ENCODE assay signal across 17 cellular contexts in the genomic region with DNA sequence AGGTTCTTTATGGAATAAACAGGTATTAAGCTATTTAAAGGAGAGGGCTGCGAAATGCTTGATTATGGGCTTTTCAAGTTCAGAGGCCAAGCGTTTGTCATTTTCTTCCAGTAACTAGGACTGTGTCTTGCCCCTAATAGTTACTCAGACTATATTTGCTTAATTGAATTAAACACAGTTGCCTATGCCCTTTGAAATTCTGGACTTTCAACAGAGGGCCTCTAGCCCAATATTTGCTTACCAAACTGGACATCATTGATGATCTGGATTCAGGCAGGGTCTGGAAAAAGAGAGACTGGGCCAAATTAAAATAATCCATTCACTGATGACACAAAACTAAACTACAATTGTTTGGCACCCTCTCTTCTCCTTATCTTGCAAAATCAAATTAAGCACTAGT.
DNase-seq lines count a peak whose midpoint lies in the region; TF ChIP-seq lines count a peak whose summit lies in the region.
"Had no signal": no experiment of that assay in that cellular context is flagged by ENCODE, and none has a peak within 500 bp of the region (broad histone marks: within the 10 kb centered on the region; RNA-seq: fewer than 3 reads in every experiment).

No MANE protein-coding gene starts in this region.

- peak; percentile 50 to 62 for TF ChIP-seq RAD21 in liver (IDR thresholded peaks at IDR 0.05)

- DNase-seq in Caco-2 (peak in 1 of 2 experiments; percentile 4), colonic mucosa (no peak), NCI-H1694 treated with DMSO at 0.1 percent for 48 hours (lab: John Stamatoyannopoulos, UW) (no peak), A673 (ENCODE audit: low spot score) (no peak), NK-92 (lab: John Stamatoyannopoulos, UW; ENCODE audit: unreplicated experiment) (no peak)
- DNase-seq: Calu3; CD4-positive, alpha-beta memory T cell; DND-41; EL; H9 had no signal

- no peaks in the 10 kb centered on the region for H3K9me3 ChIP-seq in Caco-2
- H3K9me3 ChIP-seq in colonic mucosa: no peaks in the 10 kb centered on the region
- no peaks in the 10 kb centered on the region for H3K9me3 ChIP-seq in liver (ENCODE audit: control insufficient read depth in 4 of 4, low read length in 3 of 4)
- no peaks in the 10 kb centered on the region for H3K9me3 ChIP-seq in subcutaneous abdominal adipose tissue (ENCODE audit: control insufficient read depth in 5 of 5, low read length in 5 of 5)
- no peaks in the 10 kb centered on the region for H3K9me3 ChIP-seq in A673 (ENCODE audit: low read depth, low read length, poor library complexity, severe bottlenecking)
- H3K9me3 ChIP-seq: A549, BLaER1 had no signal

- H3K27ac ChIP-seq in colonic mucosa: peak overlapping the region; percentile 81
- H3K27ac ChIP-seq in liver (ENCODE audit: low read depth in 1 of 2, low read length in 2 of 2): peak overlapping the region; percentile 84 to 87
- peak overlapping the region; percentile 89 for H3K27ac ChIP-seq in subcutaneous abdominal adipose tissue (ENCODE audit: low read depth, low read length)
- no peak overlapping the region for H3K27ac ChIP-seq in A673 (ENCODE audit: low read depth, low read length, poor library complexity, severe bottlenecking)
- H3K27ac ChIP-seq: 22Rv1, A549, BLaER1 had no signal

- WGBS in liver: 42% methylated on average over 2 of the region's 2 CpGs

- H3K27me3 ChIP-seq in Caco-2 (replicated peaks; ENCODE audit: control insufficient read depth, insufficient read depth, low read length) (no peaks in the 10 kb centered on the region), colonic mucosa (no peaks in the 10 kb centered on the region), liver (ENCODE audit: control insufficient read depth in 4 of 4, insufficient read depth in 4 of 4, low read length in 3 of 4) (no peaks in the 10 kb centered on the region), subcutaneous abdominal adipose tissue (ENCODE audit: control insufficient read depth in 5 of 5, insufficient read depth in 4 of 5, low read length in 5 of 5) (no peaks in the 10 kb centered on the region), A673 (replicated peaks; ENCODE audit: insufficient read depth, low read depth, low read length, poor library complexity) (peaks cover 43% of the 10 kb centered on the region)
- H3K27me3 ChIP-seq: BLaER1 had no signal

- POLR2A ChIA-PET in Caco-2 (lab: Charles Lee): no interaction called here
- POLR2A ChIA-PET in A673 (lab: Charles Lee; ENCODE audit: low non-redundant PET): no interaction called here

- H3K9me3 Mint-ChIP-seq in Caco-2 (ENCODE audit: unreplicated experiment): no peaks in the 10 kb centered on the region
- H3K9me3 Mint-ChIP-seq: CD14-positive monocyte; CD4-positive, alpha-beta memory T cell; H9 had no signal

- H3K9ac ChIP-seq in colonic mucosa (ENCODE audit: low read depth in 2 of 2, low read length in 2 of 2) (peak overlapping the region in 1 of 2 donors; percentile 56), liver (ENCODE audit: low read depth in 1 of 2, low read length in 2 of 2) (no peak overlapping the region), subcutaneous abdominal adipose tissue (ENCODE audit: low read length in 5 of 5) (no peak overlapping the region)
- H3K9ac ChIP-seq: BLaER1 had no signal

- TF ChIP-seq CTCF in Caco-2 (IDR thresholded peaks at IDR 0.05; ENCODE audit: insufficient read depth in 1 of 2, low read depth in 1 of 2, low read length in 1 of 2, severe bottlenecking in 1 of 2, unreplicated experiment in 1 of 2) (no peak), colonic mucosa (IDR thresholded peaks at IDR 0.05) (no peak), liver (IDR thresholded peaks at IDR 0.05; ENCODE audit: low read depth, low read length, missing input control) (no peak), A673 (conservative IDR thresholded peaks at IDR 0.05; ENCODE audit: low read depth, low read length) (no peak)

- H3K27me3 Mint-ChIP-seq in Caco-2 (ENCODE audit: insufficient read depth, unreplicated experiment): no peaks in the 10 kb centered on the region

- H3K4me1 ChIP-seq in Caco-2: peaks cover 50% of the 10 kb centered on the region
- peaks cover 4% of the 10 kb centered on the region for H3K4me1 ChIP-seq in colonic mucosa
- H3K4me1 ChIP-seq in liver (ENCODE audit: control insufficient read depth in 4 of 4, insufficient read depth in 4 of 4, low read length in 3 of 4): peaks cover 7 to 58% (median 51%) of the 10 kb centered on the region in 4 donors
- H3K4me1 ChIP-seq in subcutaneous abdominal adipose tissue (ENCODE audit: control insufficient read depth in 5 of 5, insufficient read depth in 5 of 5, low read length in 5 of 5): peaks cover 2 to 49% (median 24%) of the 10 kb centered on the region in 5 donors
- H3K4me1 ChIP-seq in A673 (ENCODE audit: insufficient read depth, low read length, poor library complexity, severe bottlenecking): no peaks in the 10 kb centered on the region
- H3K4me1 ChIP-seq: BLaER1 had no signal

- peaks cover 25% of the 10 kb centered on the region for H3K4me1 Mint-ChIP-seq in Caco-2 (ENCODE audit: low read depth, unreplicated experiment)

- peak overlapping the region; percentile 34 for H3K27ac Mint-ChIP-seq in Caco-2 (ENCODE audit: unreplicated experiment)
- H3K27ac Mint-ChIP-seq: CD14-positive monocyte; CD4-positive, alpha-beta memory T cell; H9 had no signal

- CTCF ChIA-PET in Caco-2 (lab: Charles Lee): no interaction called here
- CTCF ChIA-PET in A673 (lab: Charles Lee): no interaction called here

- H3K4me3 ChIP-seq in Caco-2 (ENCODE audit: low read depth, low read length) (no peak overlapping the region), colonic mucosa (no peak overlapping the region), liver (ENCODE audit: low read depth in 1 of 3, low read length in 3 of 3) (no peak overlapping the region), subcutaneous abdominal adipose tissue (ENCODE audit: low read depth in 1 of 5, low read length in 5 of 5) (no peak overlapping the region), A673 (ENCODE audit: low read depth, low read length, poor library complexity, severe bottlenecking) (no peak overlapping the region)
- H3K4me3 ChIP-seq: A549, BLaER1, GM12878 had no signal

- H3K4me3 Mint-ChIP-seq in Caco-2 (ENCODE audit: unreplicated experiment): no peak overlapping the region
- H3K4me3 Mint-ChIP-seq: CD14-positive monocyte; CD4-positive, alpha-beta memory T cell; H9 had no signal

- BruUV-seq in Caco-2 (replicated peaks; lab: Mats Ljungman, UMichigan): no TSS peak
- BruUV-seq in A673 (replicated peaks; lab: Mats Ljungman, UMichigan): no TSS peak

- H3K36me3 ChIP-seq in Caco-2 (ENCODE audit: control insufficient read depth, insufficient read depth, low read length): no peaks in the 10 kb centered on the region
- no peaks in the 10 kb centered on the region for H3K36me3 ChIP-seq in colonic mucosa
- no peaks in the 10 kb centered on the region for H3K36me3 ChIP-seq in liver (ENCODE audit: control insufficient read depth in 4 of 4, insufficient read depth in 3 of 4, low read depth in 1 of 4, low read length in 3 of 4)
- H3K36me3 ChIP-seq in subcutaneous abdominal adipose tissue (ENCODE audit: control insufficient read depth in 5 of 5, insufficient read depth in 5 of 5, low read length in 5 of 5): peaks cover 22 to 66% (median 42%) of the 10 kb centered on the region in 5 donors
- H3K36me3 ChIP-seq in A673 (ENCODE audit: insufficient read depth, low read length, poor library complexity, severe bottlenecking): no peaks in the 10 kb centered on the region
- H3K36me3 ChIP-seq: BLaER1 had no signal

- peaks cover 13% of the 10 kb centered on the region for H3K36me3 Mint-ChIP-seq in Caco-2 (ENCODE audit: insufficient read depth, unreplicated experiment)
- H3K36me3 Mint-ChIP-seq: CD14-positive monocyte; CD4-positive, alpha-beta memory T cell had no signal

- intact Hi-C loops in Caco-2 (cut with micrococcal nuclease; ENCODE audit: unreplicated experiment): loop anchor here (5.0 to 10.0 kb wide), 2 partner anchors 77 to 124 kb away; partner anchors contain the start of gene PPARG
- intact Hi-C loops in colonic mucosa (cut with DNase I): no loop called here
- intact Hi-C loops in A673 (cut with micrococcal nuclease; ENCODE audit: unreplicated experiment): no loop called here

TF ChIP-seq in liver, 16 proteins besides CTCF, POLR2A, EP300 and RAD21 (continues in another document):
- TF ChIP-seq RXRA (IDR thresholded peaks at IDR 0.05): peak; percentile 88 to 91
- TF ChIP-seq HNF4G (IDR thresholded peaks at IDR 0.05): peak; percentile 89
- peak; percentile 78 for TF ChIP-seq FOXA2 (IDR thresholded peaks at IDR 0.05)
- TF ChIP-seq EGR1 (IDR thresholded peaks at IDR 0.05; ENCODE audit: low read depth in 2 of 2): peak; percentile 27 to 79
- TF ChIP-seq HNF4A (conservative IDR thresholded peaks at IDR 0.05): peak; percentile 97
- TF ChIP-seq FOXA1 (IDR thresholded peaks at IDR 0.05): no peak
- TF ChIP-seq REST (IDR thresholded peaks at IDR 0.05): peak; percentile 40
- TF ChIP-seq MAX (IDR thresholded peaks at IDR 0.05): peak; percentile 55
